In the genomic region with DNA sequence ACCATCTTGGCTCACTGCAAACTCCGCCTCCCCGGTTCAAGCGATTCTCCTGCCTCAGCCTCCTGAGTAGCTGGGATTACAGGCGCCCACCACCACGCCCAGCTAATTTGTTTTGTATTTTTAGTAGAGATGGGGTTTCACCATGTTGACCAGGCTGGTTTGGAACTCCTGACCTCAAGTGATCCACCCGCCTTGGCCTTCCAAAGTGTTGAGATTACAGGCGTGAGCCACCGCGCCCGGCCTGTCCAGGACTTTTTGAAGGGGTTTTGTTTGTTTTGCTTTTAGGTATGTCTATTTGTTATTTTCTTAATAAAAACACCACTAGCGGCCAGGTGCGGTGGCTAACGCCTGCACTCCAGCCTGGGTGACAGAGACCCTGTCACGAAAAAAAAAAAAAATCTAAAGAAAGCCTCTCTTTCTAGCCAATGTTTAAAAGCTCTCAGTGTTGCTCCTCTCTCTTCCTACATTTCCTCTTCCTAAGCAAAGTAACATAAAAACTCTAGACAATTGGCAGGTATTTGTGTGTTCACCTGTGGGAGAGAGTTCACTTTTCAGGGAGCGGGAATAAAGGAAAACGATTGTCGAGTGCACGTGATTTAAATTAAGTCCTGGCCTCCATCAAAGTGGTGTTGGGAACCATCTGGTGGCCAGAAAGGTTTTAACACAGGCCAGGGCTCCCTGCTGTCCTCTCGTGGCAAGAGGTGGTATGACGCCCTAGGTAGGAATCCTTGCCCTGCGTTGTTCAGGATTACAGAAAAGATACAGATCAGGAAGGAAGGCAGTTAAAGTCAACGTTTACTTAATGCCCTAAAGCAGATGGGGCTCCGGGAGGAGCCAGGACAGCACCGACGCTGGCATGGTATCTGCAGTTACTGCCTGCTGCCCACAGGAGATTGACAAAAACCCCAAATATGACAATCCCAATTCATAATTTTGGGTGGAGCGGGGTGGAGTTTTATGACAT, we compare ENCODE assay signal across 8 cellular contexts. TPM values are rescaled to one million over a fixed set of nuclear protein-coding genes. Genes with fewer than 3 reads are reported as not detected.
DNase-seq lines count a peak whose midpoint lies in the region; ATAC-seq and TF ChIP-seq lines count a peak whose summit lies in the region.

No MANE protein-coding gene starts in this region.

- peaks cover 6% of the 10 kb centered on the region for H3K4me1 Mint-ChIP-seq in activated naive CD4-positive, alpha-beta T cell treated with anti-CD3 and anti-CD28 coated beads, Interleukin-2, amount 10 ng/mL, durations not matched to agents 7 days and 5 days

- H3K27ac Mint-ChIP-seq in activated naive CD4-positive, alpha-beta T cell treated with anti-CD3 and anti-CD28 coated beads, Interleukin-2, amount 10 ng/mL, durations not matched to agents 7 days and 5 days, result no peak overlapping the region

- no peaks in the 10 kb centered on the region for H3K9me3 Mint-ChIP-seq in activated naive CD4-positive, alpha-beta T cell treated with anti-CD3 and anti-CD28 coated beads, Interleukin-2, amount 10 ng/mL, durations not matched to agents 7 days and 5 days

- peaks cover 2% of the 10 kb centered on the region for H3K4me1 ChIP-seq in upper lobe of right lung

- no peaks in the 10 kb centered on the region for H3K36me3 Mint-ChIP-seq in activated naive CD4-positive, alpha-beta T cell treated with anti-CD3 and anti-CD28 coated beads, Interleukin-2, amount 10 ng/mL, durations not matched to agents 7 days and 5 days

- no peaks in the 10 kb centered on the region for H3K9me3 ChIP-seq in SK-N-MC (ENCODE audit: low read depth, low read length)
- H3K9me3 ChIP-seq in upper lobe of right lung, result no peaks in the 10 kb centered on the region

- H3K36me3 ChIP-seq in SK-N-MC (ENCODE audit: insufficient read depth, low read length) (no peaks in the 10 kb centered on the region), upper lobe of right lung (no peaks in the 10 kb centered on the region)

- DNase-seq in GM12865 (ENCODE audit: low read depth) (peak; percentile 89), NCI-H1092 treated with DMSO at 0.1 percent for 48 hours (lab: John Stamatoyannopoulos, UW) (peak; percentile 80), SK-N-MC (ENCODE audit: low read depth, low spot score) (peak; percentile 79), glomerular visceral epithelial cell (ENCODE audit: extremely low spot score) (peak; percentile 88), posterior cingulate gyrus (peak; percentile 66 to 96 (median 82)), upper lobe of right lung (peak; percentile 87)
- peak; percentile 88 for DNase-seq in activated naive CD4-positive, alpha-beta T cell treated with anti-CD3 and anti-CD28 coated beads, Interleukin-2, amount 10 ng/mL, durations not matched to agents 7 days and 5 days

- H3K27ac ChIP-seq in SK-N-MC (no peak overlapping the region), upper lobe of right lung (no peak overlapping the region)

- CTCF ChIA-PET in activated naive CD4-positive, alpha-beta T cell treated with anti-CD3 and anti-CD28 coated beads, Interleukin-2, amount 10 ng/mL, durations not matched to agents 7 days and 5 days (lab: Charles Lee), result interaction anchor here (0.7 to 12.4 kb wide), 26 partner anchors 10 to 323 kb away, joined by 3 to 147 read pairs (median 5); partner anchors contain the start of genes CTDSP2, EEF1AKMT3 and METTL1

- H3K4me3 ChIP-seq in GM12865 (ENCODE audit: low read depth, low read length), result no peak overlapping the region
- peak overlapping the region; percentile 60 for H3K4me3 ChIP-seq in SK-N-MC
- H3K4me3 ChIP-seq in upper lobe of right lung, result peak overlapping the region; percentile 15

- no peaks in the 10 kb centered on the region for H3K27me3 ChIP-seq in upper lobe of right lung

- no peak overlapping the region for H3K4me3 Mint-ChIP-seq in activated naive CD4-positive, alpha-beta T cell treated with anti-CD3 and anti-CD28 coated beads, Interleukin-2, amount 10 ng/mL, durations not matched to agents 7 days and 5 days

- peak; percentile 93 for ATAC-seq in HG02610 (IDR thresholded peaks at IDR 0.05; ENCODE audit: unreplicated experiment)
- peak; percentile 98 for ATAC-seq in upper lobe of right lung

- peaks cover 39% of the 10 kb centered on the region for H3K27me3 Mint-ChIP-seq in activated naive CD4-positive, alpha-beta T cell treated with anti-CD3 and anti-CD28 coated beads, Interleukin-2, amount 10 ng/mL, durations not matched to agents 7 days and 5 days

- TF ChIP-seq CTCF in GM12865 (IDR thresholded peaks at IDR 0.05; ENCODE audit: insufficient read depth, low read depth, low read length, missing control alignments) (peak; percentile 100), upper lobe of right lung (IDR thresholded peaks at IDR 0.05) (peak; percentile 100)

- H3K9ac ChIP-seq in SK-N-MC (ENCODE audit: insufficient read length), result peak overlapping the region; percentile 64

- intact Hi-C loops in posterior cingulate gyrus (cut with DNase I), result loop anchor here (1.0 to 5.0 kb wide), 2 partner anchors 74 to 123 kb away; partner anchors contain the start of gene TSFM
- intact Hi-C loops in upper lobe of right lung (cut with DNase I), result loop anchor here (5.0 kb wide), 1 partner anchor 78 kb away; no protein-coding TSS in a partner anchor

RNA-seq across cellular contexts. Expression of gene ATP23, which starts 36.2 kb away (rescaled TPM):
- total RNA-seq in upper lobe of right lung, result 6.2 TPM

RNA-seq across cellular contexts. Expression of gene CTDSP2, which starts 58.6 kb away (rescaled TPM):
- 217 TPM for total RNA-seq in upper lobe of right lung
